1 cellular context compared by ENCODE assay signal in the genomic region with DNA sequence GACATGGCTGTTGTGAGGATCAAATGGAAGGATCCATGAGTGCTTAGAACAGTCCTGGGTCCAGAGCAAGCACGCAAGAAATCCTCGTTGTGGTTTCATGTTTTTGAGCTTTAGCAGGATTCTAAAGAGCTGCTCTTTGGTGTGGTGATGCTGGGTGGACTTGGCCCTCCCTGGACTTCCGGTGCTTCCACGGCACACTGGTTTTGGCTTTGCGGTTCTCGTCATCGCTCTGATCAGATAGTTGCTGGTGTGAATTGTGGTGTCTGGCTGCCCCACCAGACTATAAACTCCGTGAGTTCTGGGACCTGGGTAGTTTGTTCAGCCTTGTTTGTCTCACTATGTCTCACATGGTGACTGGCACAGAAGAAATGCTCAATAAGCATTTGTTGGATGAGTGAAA.
A peak's percentile ranks its signal among the peaks of the same experiment; 100 is the strongest.
TF ChIP-seq lines count a peak whose summit lies in the region.

No MANE protein-coding gene starts in this region.

TF ChIP-seq in K562, 482 proteins besides CTCF, POLR2A, EP300 and RAD21:
- TF ChIP-seq MTF1 (CRISPR knock-in tag; IDR thresholded peaks at IDR 0.05; ENCODE audit: borderline replicate concordance): no peak
- peak; percentile 6 for TF ChIP-seq GABPA (tag; conservative IDR thresholded peaks at IDR 0.05; ENCODE audit: low read depth)
- no peak for TF ChIP-seq ARID1B (IDR thresholded peaks at IDR 0.05)
- no peak for TF ChIP-seq ZNF274 (IDR thresholded peaks at IDR 0.05; ENCODE audit: borderline replicate concordance, low read depth, low read length)
- TF ChIP-seq RREB1 (CRISPR knock-in tag; IDR thresholded peaks at IDR 0.05): no peak
- TF ChIP-seq NR1H2 (CRISPR knock-in tag; IDR thresholded peaks at IDR 0.05): no peak
- no peak for TF ChIP-seq SETDB1 (IDR thresholded peaks at IDR 0.05; ENCODE audit: low read length)
- TF ChIP-seq ZFPM2 (CRISPR knock-in tag; IDR thresholded peaks at IDR 0.05): no peak
- TF ChIP-seq, protein P1, sequence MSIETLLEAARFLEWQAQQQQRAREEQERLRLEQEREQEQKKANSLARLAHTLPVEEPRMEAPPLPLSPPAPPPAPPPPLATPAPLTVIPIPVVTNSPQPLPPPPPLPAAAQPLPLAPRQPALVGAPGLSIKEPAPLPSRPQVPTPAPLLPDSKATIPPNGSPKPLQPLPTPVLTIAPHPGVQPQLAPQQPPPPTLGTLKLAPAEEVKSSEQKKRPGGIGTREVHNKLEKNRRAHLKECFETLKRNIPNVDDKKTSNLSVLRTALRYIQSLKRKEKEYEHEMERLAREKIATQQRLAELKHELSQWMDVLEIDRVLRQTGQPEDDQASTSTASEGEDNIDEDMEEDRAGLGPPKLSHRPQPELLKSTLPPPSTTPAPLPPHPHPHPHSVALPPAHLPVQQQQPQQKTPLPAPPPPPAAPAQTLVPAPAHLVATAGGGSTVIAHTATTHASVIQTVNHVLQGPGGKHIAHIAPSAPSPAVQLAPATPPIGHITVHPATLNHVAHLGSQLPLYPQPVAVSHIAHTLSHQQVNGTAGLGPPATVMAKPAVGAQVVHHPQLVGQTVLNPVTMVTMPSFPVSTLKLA (conservative IDR thresholded peaks at IDR 0.05): no peak
- peak; percentile 38; the same call in 1 of the 2 replicates for TF ChIP-seq ZNF316 (IDR thresholded peaks at IDR 0.05)
- TF ChIP-seq ZNF57 (CRISPR knock-in tag; IDR thresholded peaks at IDR 0.05): no peak
- TF ChIP-seq, protein P2, sequence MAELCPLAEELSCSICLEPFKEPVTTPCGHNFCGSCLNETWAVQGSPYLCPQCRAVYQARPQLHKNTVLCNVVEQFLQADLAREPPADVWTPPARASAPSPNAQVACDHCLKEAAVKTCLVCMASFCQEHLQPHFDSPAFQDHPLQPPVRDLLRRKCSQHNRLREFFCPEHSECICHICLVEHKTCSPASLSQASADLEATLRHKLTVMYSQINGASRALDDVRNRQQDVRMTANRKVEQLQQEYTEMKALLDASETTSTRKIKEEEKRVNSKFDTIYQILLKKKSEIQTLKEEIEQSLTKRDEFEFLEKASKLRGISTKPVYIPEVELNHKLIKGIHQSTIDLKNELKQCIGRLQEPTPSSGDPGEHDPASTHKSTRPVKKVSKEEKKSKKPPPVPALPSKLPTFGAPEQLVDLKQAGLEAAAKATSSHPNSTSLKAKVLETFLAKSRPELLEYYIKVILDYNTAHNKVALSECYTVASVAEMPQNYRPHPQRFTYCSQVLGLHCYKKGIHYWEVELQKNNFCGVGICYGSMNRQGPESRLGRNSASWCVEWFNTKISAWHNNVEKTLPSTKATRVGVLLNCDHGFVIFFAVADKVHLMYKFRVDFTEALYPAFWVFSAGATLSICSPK (IDR thresholded peaks at IDR 0.05; ENCODE audit: borderline replicate concordance): no peak
- TF ChIP-seq YBX1 (IDR thresholded peaks at IDR 0.05): no peak
